ENCODE assay signal across 1 cellular context in genomic region chr12:108854055-108854452, GRCh38.
TF ChIP-seq lines count a peak whose summit lies in the region.

No MANE protein-coding gene starts in this region.

TF ChIP-seq in HepG2, 621 proteins besides CTCF, POLR2A, EP300 and RAD21 (continued from another document):
- no peak for TF ChIP-seq KLF12 (CRISPR knock-in tag; IDR thresholded peaks at IDR 0.05; ENCODE audit: borderline replicate concordance)
